22 cellular contexts compared by ENCODE assay signal in the genomic region with DNA sequence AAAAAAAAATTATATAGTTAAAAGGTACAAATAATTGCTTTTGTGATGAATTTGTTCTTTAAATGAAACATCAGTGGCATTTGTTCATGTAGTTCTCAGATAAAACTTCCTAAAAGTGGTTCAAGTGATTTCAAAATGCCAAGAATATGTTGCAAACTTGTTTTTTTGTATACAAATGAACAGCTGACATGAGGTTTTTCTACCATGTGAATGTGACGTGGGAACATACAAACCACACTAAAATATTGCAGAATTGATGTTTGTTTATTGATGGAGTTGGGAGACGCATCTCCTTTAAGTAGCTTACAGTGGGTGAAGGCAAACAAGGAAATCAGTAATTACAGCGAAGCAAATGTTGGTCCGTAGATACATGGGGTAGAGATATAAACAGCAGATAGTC. TPM values are rescaled to one million over a fixed set of nuclear protein-coding genes. Genes with fewer than 3 reads are reported as not detected.
"Had no signal": no experiment of that assay in that cellular context is flagged by ENCODE, and none has a peak within 500 bp of the region (broad histone marks: within the 10 kb centered on the region; RNA-seq: fewer than 3 reads in every experiment).

No MANE protein-coding gene starts in this region.

- DNase-seq: activated CD4-positive, alpha-beta T cell treated with anti-CD3 and anti-CD28 coated beads for 1 hour; activated CD4-positive, alpha-beta T cell treated with anti-CD3 and anti-CD28 coated beads, Interleukin-2, amount 50 U/mL, for 1 hour; activated CD8-positive, alpha-beta T cell treated with anti-CD3 and anti-CD28 coated beads, Interleukin-2, amount 10 ng/mL, durations not matched to agents 7 days and 5 days; activated naive CD4-positive, alpha-beta T cell; activated naive CD8-positive, alpha-beta T cell treated with anti-CD3 and anti-CD28 coated beads for 36 hours; cortex of kidney; endodermal cell; esophagus squamous epithelium; heart right ventricle; left colon; mesendoderm; naive B cell; retina; sigmoid colon; stimulated activated CD4-positive, alpha-beta T cell treated with anti-CD3 and anti-CD28 coated beads, Interleukin-4, amount 100 ng/mL, for 4 hours; substantia nigra; T-helper 1 cell; thyroid gland; WERI-Rb-1 had no signal

- H3K36me3 Mint-ChIP-seq: activated naive CD8-positive, alpha-beta T cell treated with anti-CD3 and anti-CD28 coated beads for 36 hours had no signal

- ATAC-seq: activated CD8-positive, alpha-beta T cell treated with anti-CD3 and anti-CD28 coated beads, Interleukin-2, amount 10 ng/mL, durations not matched to agents 7 days and 5 days; heart right ventricle; left colon had no signal

- H3K4me3 Mint-ChIP-seq: activated CD8-positive, alpha-beta T cell treated with anti-CD3 and anti-CD28 coated beads, Interleukin-2, amount 10 ng/mL, durations not matched to agents 7 days and 5 days; activated naive CD8-positive, alpha-beta T cell treated with anti-CD3 and anti-CD28 coated beads for 36 hours; endodermal cell; neural crest cell; stimulated activated naive CD8-positive, alpha-beta T cell treated with anti-CD3 and anti-CD28 coated beads, Interleukin-15, Interleukin-2, amounts not matched to agents 100 ng/mL and 50 ng/mL, for 24 hours had no signal

- H3K27me3 ChIP-seq: esophagus squamous epithelium, sigmoid colon, thyroid gland had no signal

- H3K9me3 Mint-ChIP-seq: activated naive CD8-positive, alpha-beta T cell treated with anti-CD3 and anti-CD28 coated beads for 36 hours; naive B cell had no signal

- H3K36me3 ChIP-seq: esophagus squamous epithelium, sigmoid colon, thyroid gland, WERI-Rb-1 had no signal

- H3K4me3 ChIP-seq: esophagus squamous epithelium, heart right ventricle, sigmoid colon, thyroid gland had no signal

- H3K27me3 Mint-ChIP-seq: naive B cell; progenitor cell of endocrine pancreas; stimulated activated naive CD8-positive, alpha-beta T cell treated with anti-CD3 and anti-CD28 coated beads, Interleukin-15, Interleukin-2, amounts not matched to agents 100 ng/mL and 50 ng/mL, for 24 hours had no signal

- H3K4me1 ChIP-seq: sigmoid colon had no signal

- H3K27ac Mint-ChIP-seq: activated CD8-positive, alpha-beta T cell treated with anti-CD3 and anti-CD28 coated beads, Interleukin-2, amount 10 ng/mL, durations not matched to agents 7 days and 5 days; activated naive CD8-positive, alpha-beta T cell treated with anti-CD3 and anti-CD28 coated beads for 36 hours; endodermal cell; progenitor cell of endocrine pancreas had no signal

- H3K9me3 ChIP-seq: esophagus squamous epithelium, heart right ventricle, sigmoid colon, thyroid gland had no signal

- H3K4me1 Mint-ChIP-seq: activated naive CD8-positive, alpha-beta T cell treated with anti-CD3 and anti-CD28 coated beads for 36 hours had no signal

- H3K27ac ChIP-seq: esophagus squamous epithelium, sigmoid colon, thyroid gland, WERI-Rb-1 had no signal

RNA-seq across cellular contexts. Expression of a gene that starts 17.0 kb away (rescaled TPM):
- total RNA-seq: activated CD8-positive, alpha-beta T cell treated with anti-CD3 and anti-CD28 coated beads, Interleukin-2, amount 10 ng/mL, durations not matched to agents 7 days and 5 days had no signal
